ENCODE assay signal across 7 cellular contexts in the genomic region with DNA sequence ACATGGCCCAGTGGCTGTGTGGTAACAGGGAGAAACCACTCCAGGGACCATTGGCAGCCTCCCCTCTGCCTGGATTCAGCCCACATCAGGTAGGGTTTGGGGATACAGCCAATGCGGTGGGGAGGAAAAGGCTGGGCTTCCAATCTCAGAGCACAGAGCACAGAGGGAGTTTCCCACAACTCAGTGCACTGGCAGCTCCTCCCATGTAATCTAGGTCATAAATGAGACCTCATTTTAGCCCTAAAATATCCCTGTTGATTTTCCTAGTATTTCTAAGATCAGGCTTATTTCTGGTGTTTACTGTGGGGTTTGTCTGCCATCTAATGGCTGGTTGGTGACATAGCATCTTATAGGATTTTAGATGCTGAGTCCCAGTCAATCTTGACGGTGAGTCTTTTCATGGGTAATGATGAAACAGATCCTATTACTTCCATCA.
A peak's percentile ranks its signal among the peaks of the same experiment; 100 is the strongest.
DNase-seq lines count a peak whose midpoint lies in the region; ATAC-seq, FAIRE-seq and TF ChIP-seq lines count a peak whose summit lies in the region.
"Not testable (repeated sequence)": the region's sequence is repeated elsewhere in the genome, so short reads cannot be mapped to it uniquely, and the experiment has no call there.

No MANE protein-coding gene starts in this region.

- not testable (repeated sequence) for H3K9me3 Mint-ChIP-seq in HFFc6; astrocyte (ENCODE audit: unreplicated experiment); osteocyte (ENCODE audit: unreplicated experiment)

- dilution Hi-C loops in keratinocyte (cut with MboI; ENCODE audit: extremely low pct_ligation_motif_present, low sequenced_read_pairs): not testable (repeated sequence)

- H3K36me3 Mint-ChIP-seq in HFFc6 (ENCODE audit: low read depth); astrocyte (ENCODE audit: low read depth, unreplicated experiment); osteocyte (ENCODE audit: unreplicated experiment): not testable (repeated sequence)

- not testable (repeated sequence) for H3K4me3 Mint-ChIP-seq in HFFc6; astrocyte (ENCODE audit: unreplicated experiment); osteocyte (ENCODE audit: unreplicated experiment)

- H3K27me3 ChIP-seq in astrocyte (ENCODE audit: insufficient read depth, low read length); keratinocyte (ENCODE audit: control insufficient read depth, extremely low read depth, insufficient read depth, low read length): not testable (repeated sequence)

- FAIRE-seq in astrocyte (lab: Jason Lieb, UNC): peak; percentile 93
- peak; percentile 81 for FAIRE-seq in keratinocyte (lab: Jason Lieb, UNC)

- DNase-seq in HFFc6; astrocyte (ENCODE audit: low read depth); epithelial cell of proximal tubule (ENCODE audit: low read depth); keratinocyte (ENCODE audit: low read depth, low spot score); osteocyte (ENCODE audit: extremely low spot score, unreplicated experiment): not testable (repeated sequence)
- DNase-seq in NAMALWA (ENCODE audit: low spot score): peak; percentile 22

- not testable (repeated sequence) for H3K27ac ChIP-seq in astrocyte (ENCODE audit: low read depth, low read length); keratinocyte (ENCODE audit: control insufficient read depth, insufficient read depth, low read length)

- H3K4me3 ChIP-seq in astrocyte (ENCODE audit: insufficient read depth, low read depth, low read length); epithelial cell of proximal tubule (ENCODE audit: low read depth, low read length); keratinocyte (ENCODE audit: control insufficient read depth in 2 of 3, extremely low read depth in 1 of 3, insufficient read depth in 2 of 3, low read depth in 1 of 3, low read length in 3 of 3): not testable (repeated sequence)

- not testable (repeated sequence) for H3K4me1 Mint-ChIP-seq in HFFc6 (ENCODE audit: low read depth); astrocyte (ENCODE audit: low read depth, unreplicated experiment); osteocyte (ENCODE audit: unreplicated experiment)

- not testable (repeated sequence) for H3K36me3 ChIP-seq in astrocyte (ENCODE audit: insufficient read depth, low read length); keratinocyte (ENCODE audit: control insufficient read depth in 2 of 2, extremely low read depth in 1 of 2, insufficient read depth in 2 of 2, low read length in 2 of 2)

- H3K4me1 ChIP-seq in astrocyte (ENCODE audit: insufficient read depth, low read length); keratinocyte (ENCODE audit: control insufficient read depth, extremely low read depth, insufficient read depth, low read length): not testable (repeated sequence)

- not testable (repeated sequence) for H3K79me2 ChIP-seq in astrocyte (ENCODE audit: insufficient read depth, low read length); keratinocyte (ENCODE audit: control insufficient read depth, insufficient read depth, low read length)

- not testable (repeated sequence) for H3K9ac ChIP-seq in astrocyte (ENCODE audit: low read length); keratinocyte (ENCODE audit: control insufficient read depth, extremely low read depth, insufficient read depth, low read length)

- H3K4me2 ChIP-seq in astrocyte (ENCODE audit: low read length); keratinocyte (ENCODE audit: control insufficient read depth, extremely low read depth, insufficient read depth, low read depth, low read length): not testable (repeated sequence)

- H3K9me1 ChIP-seq in keratinocyte (ENCODE audit: control insufficient read depth, extremely low read depth, insufficient read depth, low read length): not testable (repeated sequence)

- not testable (repeated sequence) for H3K27ac Mint-ChIP-seq in HFFc6; astrocyte (ENCODE audit: unreplicated experiment); osteocyte (ENCODE audit: unreplicated experiment)

- H3K27me3 Mint-ChIP-seq in HFFc6 (ENCODE audit: insufficient read depth); osteocyte (ENCODE audit: unreplicated experiment): not testable (repeated sequence)
- peaks cover 15% of the 10 kb centered on the region for H3K27me3 Mint-ChIP-seq in astrocyte (ENCODE audit: low read depth, unreplicated experiment)

- TF ChIP-seq CTCF in HFFc6 (IDR thresholded peaks at IDR 0.05) (peak; percentile 50; the same call in 1 of the 2 replicates), epithelial cell of proximal tubule (conservative IDR thresholded peaks at IDR 0.05; ENCODE audit: low read depth, low read length) (peak; percentile 22), osteocyte (IDR thresholded peaks at IDR 0.05) (peak; percentile 41)
- TF ChIP-seq CTCF in astrocyte (IDR thresholded peaks at IDR 0.05; ENCODE audit: insufficient read depth, low read depth, low read length); keratinocyte (optimal IDR thresholded peaks at IDR 0.05 in 1 of 3, IDR thresholded peaks at IDR 0.05 in 1 of 3, conservative IDR thresholded peaks at IDR 0.05 in 1 of 3; ENCODE audit: extremely low read depth in 1 of 3, insufficient read depth in 2 of 3, low read length in 3 of 3): not testable (repeated sequence)

- not testable (repeated sequence) for H3K9me3 ChIP-seq in astrocyte (ENCODE audit: insufficient read depth, low read depth, low read length); keratinocyte (ENCODE audit: control insufficient read depth, low read depth, low read length)

- not testable (repeated sequence) for H2AFZ ChIP-seq in astrocyte (ENCODE audit: low read depth, low read length); keratinocyte (ENCODE audit: control insufficient read depth, low read length)

- peak; percentile 63 for ATAC-seq in GM18517 (IDR thresholded peaks at IDR 0.05; ENCODE audit: unreplicated experiment)

- H4K20me1 ChIP-seq in astrocyte (ENCODE audit: insufficient read depth, low read length); keratinocyte (ENCODE audit: control insufficient read depth, extremely low read depth, insufficient read depth, low read length): not testable (repeated sequence)
